9 cellular contexts compared by ENCODE assay signal in the genomic region with DNA sequence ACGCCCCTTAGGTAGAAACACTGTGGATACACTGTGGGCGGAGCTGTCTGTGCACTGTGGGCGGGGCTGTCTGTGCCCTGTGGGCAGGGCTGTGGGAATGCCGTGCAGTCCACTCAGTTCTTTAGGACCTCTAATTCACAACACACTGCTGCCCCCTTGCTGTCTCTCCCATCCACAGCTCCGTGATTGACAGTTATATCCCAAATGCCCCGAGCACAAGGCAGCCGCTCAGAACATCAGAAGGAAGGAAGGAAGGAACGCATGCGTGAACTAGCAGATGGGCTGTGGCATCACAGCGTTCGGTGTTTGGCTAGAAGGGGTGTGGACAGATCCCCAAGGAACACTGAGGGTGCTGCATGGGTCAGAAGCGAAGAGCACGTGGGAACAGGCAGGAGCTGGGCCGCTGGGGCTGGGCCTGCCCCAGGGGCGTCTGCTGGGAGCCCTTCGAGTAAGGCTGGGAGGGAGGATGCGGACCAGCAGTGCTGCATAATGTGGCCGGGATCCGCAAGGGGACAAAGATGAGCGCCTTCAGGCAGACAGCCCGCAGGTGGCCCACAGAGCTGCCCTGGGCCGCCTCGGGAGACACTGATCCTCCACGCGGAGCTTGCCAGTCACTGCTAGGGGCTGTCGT. TPM values are rescaled to one million over a fixed set of nuclear protein-coding genes. Genes with fewer than 3 reads are reported as not detected.
DNase-seq lines count a peak whose midpoint lies in the region; ATAC-seq and TF ChIP-seq lines count a peak whose summit lies in the region.
"Had no signal": no experiment of that assay in that cellular context is flagged by ENCODE, and none has a peak within 500 bp of the region (broad histone marks: within the 10 kb centered on the region; RNA-seq: fewer than 3 reads in every experiment).

No MANE protein-coding gene starts in this region.

- H3K27me3 ChIP-seq in adipocyte (replicated peaks; ENCODE audit: control insufficient read depth, insufficient read depth, low read length): no peaks in the 10 kb centered on the region

- H3K27me3 Mint-ChIP-seq in type B pancreatic cell: no peaks in the 10 kb centered on the region

- peaks cover 47% of the 10 kb centered on the region for H3K36me3 ChIP-seq in adipocyte (ENCODE audit: control insufficient read depth, insufficient read depth, low read length, severe bottlenecking)

- no peak overlapping the region for H3K4me3 ChIP-seq in adipocyte (ENCODE audit: low read length)
- H3K4me3 ChIP-seq: SK-N-MC had no signal

- peaks cover 13% of the 10 kb centered on the region for H3K4me1 ChIP-seq in adipocyte (ENCODE audit: control insufficient read depth, insufficient read depth, low read length)

- peak; percentile 78 for DNase-seq in DMS 273 (lab: John Stamatoyannopoulos, UW; ENCODE audit: unreplicated experiment)
- DNase-seq in LHCN-M2 (ENCODE audit: low read depth): peak; percentile 53
- DNase-seq in adipocyte (ENCODE audit: low read depth): peak; percentile 62
- DNase-seq in iPS-NIHi7 (ENCODE audit: extremely low spot score): peak; percentile 89
- no peak for DNase-seq in type B pancreatic cell (ENCODE audit: extremely low spot score, unreplicated experiment)
- no peak for DNase-seq in amniotic stem cell (lab: John Stamatoyannopoulos, UW)

- peaks cover 28% of the 10 kb centered on the region for H3K36me3 Mint-ChIP-seq in type B pancreatic cell

- H3K27ac Mint-ChIP-seq in type B pancreatic cell: peak overlapping the region; percentile 7

- H3K9ac ChIP-seq in adipocyte (ENCODE audit: low read length): no peak overlapping the region

- TF ChIP-seq CTCF in type B pancreatic cell (conservative IDR thresholded peaks at IDR 0.05): peak; percentile 68

- H3K9me3 ChIP-seq in adipocyte (ENCODE audit: control insufficient read depth, low read length): no peaks in the 10 kb centered on the region

- H3K4me3 Mint-ChIP-seq in type B pancreatic cell: no peak overlapping the region

- no peak for ATAC-seq in HG03469 (IDR thresholded peaks at IDR 0.05; ENCODE audit: unreplicated experiment)
- ATAC-seq in HG03342 (IDR thresholded peaks at IDR 0.05; ENCODE audit: unreplicated experiment): no peak

- H3K9me3 Mint-ChIP-seq in type B pancreatic cell: no peaks in the 10 kb centered on the region

- H3K4me1 Mint-ChIP-seq in type B pancreatic cell (ENCODE audit: unreplicated experiment): peaks cover 16% of the 10 kb centered on the region

RNA-seq across cellular contexts. Expression of a gene that starts 29.8 kb away (rescaled TPM):
- 24.2 and 27.3 TPM in 2 replicates for total RNA-seq in LHCN-M2 (2014; rRNA removed)
- 15.9 TPM for polyA plus RNA-seq in LHCN-M2 (2012)
- total RNA-seq in type B pancreatic cell (ENCODE audit: low replicate concordance): 34.0 and 43.8 TPM in 2 replicates

RNA-seq across cellular contexts. Expression of a gene that starts 29.8 kb away (rescaled TPM):
- total RNA-seq in LHCN-M2 (2014; rRNA removed) (12.6 and 14.9 TPM in 2 replicates), type B pancreatic cell (ENCODE audit: low replicate concordance) (32.3 and 33.5 TPM in 2 replicates)
- 4.9 TPM for polyA plus RNA-seq in LHCN-M2 (2012)

Comparison
In these comparisons a context has a peak if more than half of its experiments do, and no peak if none do; other contexts are left out.
1. DNase-seq: peak in DMS 273 (single experiment), LHCN-M2 (single experiment), adipocyte (single experiment) and iPS-NIHi7 (single experiment); none in type B pancreatic cell (single experiment) and amniotic stem cell (single experiment).